Comparison of ENCODE assay signal across 1 cellular context in the genomic region with DNA sequence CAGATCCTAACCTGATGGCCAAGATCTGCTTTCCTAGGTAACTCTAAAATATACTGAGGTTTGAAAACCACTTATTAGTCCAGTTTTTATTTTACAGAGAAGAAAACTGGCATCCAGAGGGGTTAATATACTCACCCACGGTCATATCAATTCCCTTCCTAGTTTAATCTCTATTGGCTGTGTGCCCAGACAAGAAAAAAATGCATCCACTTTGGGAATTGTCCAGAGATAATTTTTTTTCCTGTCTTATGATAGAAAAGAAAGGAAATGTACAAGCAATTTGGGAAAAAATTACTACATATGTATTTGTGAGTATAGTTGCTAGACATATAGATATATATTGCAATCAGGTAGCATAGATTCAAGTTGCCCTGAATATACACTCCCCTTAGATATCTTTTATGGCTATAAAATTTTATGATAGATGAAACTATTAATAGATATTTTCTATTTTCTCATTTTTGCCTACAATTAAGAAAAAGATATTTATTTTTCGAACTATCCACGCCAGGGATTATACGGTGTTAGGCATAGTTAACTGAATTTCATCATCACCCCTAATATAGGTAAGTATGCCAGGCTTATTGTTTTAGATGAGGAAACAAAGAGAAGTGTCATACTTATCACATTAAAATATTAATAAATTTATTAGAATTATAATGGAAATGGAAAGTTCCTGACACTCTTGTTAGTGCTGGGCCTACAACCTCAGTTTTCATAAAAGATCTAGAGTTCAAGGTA.
A peak's percentile ranks its signal among the peaks of the same experiment; 100 is the strongest.
TF ChIP-seq lines count a peak whose summit lies in the region.

No MANE protein-coding gene starts in this region.

TF ChIP-seq in HEK293, 187 proteins besides CTCF, POLR2A, EP300 and RAD21 (continued from another document):
- TF ChIP-seq, protein P1, sequence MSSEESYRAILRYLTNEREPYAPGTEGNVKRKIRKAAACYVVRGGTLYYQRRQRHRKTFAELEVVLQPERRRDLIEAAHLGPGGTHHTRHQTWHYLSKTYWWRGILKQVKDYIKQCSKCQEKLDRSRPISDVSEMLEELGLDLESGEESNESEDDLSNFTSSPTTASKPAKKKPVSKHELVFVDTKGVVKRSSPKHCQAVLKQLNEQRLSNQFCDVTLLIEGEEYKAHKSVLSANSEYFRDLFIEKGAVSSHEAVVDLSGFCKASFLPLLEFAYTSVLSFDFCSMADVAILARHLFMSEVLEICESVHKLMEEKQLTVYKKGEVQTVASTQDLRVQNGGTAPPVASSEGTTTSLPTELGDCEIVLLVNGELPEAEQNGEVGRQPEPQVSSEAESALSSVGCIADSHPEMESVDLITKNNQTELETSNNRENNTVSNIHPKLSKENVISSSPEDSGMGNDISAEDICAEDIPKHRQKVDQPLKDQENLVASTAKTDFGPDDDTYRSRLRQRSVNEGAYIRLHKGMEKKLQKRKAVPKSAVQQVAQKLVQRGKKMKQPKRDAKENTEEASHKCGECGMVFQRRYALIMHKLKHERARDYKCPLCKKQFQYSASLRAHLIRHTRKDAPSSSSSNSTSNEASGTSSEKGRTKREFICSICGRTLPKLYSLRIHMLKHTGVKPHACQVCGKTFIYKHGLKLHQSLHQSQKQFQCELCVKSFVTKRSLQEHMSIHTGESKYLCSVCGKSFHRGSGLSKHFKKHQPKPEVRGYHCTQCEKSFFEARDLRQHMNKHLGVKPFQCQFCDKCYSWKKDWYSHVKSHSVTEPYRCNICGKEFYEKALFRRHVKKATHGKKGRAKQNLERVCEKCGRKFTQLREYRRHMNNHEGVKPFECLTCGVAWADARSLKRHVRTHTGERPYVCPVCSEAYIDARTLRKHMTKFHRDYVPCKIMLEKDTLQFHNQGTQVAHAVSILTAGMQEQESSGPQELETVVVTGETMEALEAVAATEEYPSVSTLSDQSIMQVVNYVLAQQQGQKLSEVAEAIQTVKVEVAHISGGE (tag by site-specific recombination; conservative IDR thresholded peaks at IDR 0.05; ENCODE audit: low read depth), result 0 out of 2 replicates have a peak, but pooled peaks have one; percentile 17
- no peak for TF ChIP-seq FEZF1 (tag by site-specific recombination; IDR thresholded peaks at IDR 0.05)
